ENCODE assay signal across 1 cellular context in genomic region chr5:137372386-137373160, GRCh38.
TF ChIP-seq lines count a peak whose summit lies in the region.

No MANE protein-coding gene starts in this region.

TF ChIP-seq in SK-N-SH, 30 proteins besides CTCF, POLR2A, EP300 and RAD21 (continued from another document):
- TF ChIP-seq REST (IDR thresholded peaks at IDR 0.05; ENCODE audit: low read depth, low read length) (no peak), RCOR1 (IDR thresholded peaks at IDR 0.05; ENCODE audit: low read length) (no peak), FOSL2 (IDR thresholded peaks at IDR 0.05; ENCODE audit: borderline replicate concordance, low read depth) (no peak), FOXJ3 (CRISPR knock-in tag; IDR thresholded peaks at IDR 0.05) (no peak), ZBTB33 (IDR thresholded peaks at IDR 0.05; ENCODE audit: borderline replicate concordance, low read depth) (no peak), GABPA (IDR thresholded peaks at IDR 0.05; ENCODE audit: low read depth) (no peak), TEAD4 (IDR thresholded peaks at IDR 0.05; ENCODE audit: borderline replicate concordance, insufficient read depth) (no peak), USF1 (IDR thresholded peaks at IDR 0.05; ENCODE audit: borderline replicate concordance, low read depth) (no peak), CHD2 (IDR thresholded peaks at IDR 0.05; ENCODE audit: low read length, partially characterized antibody) (no peak), FOXM1 (IDR thresholded peaks at IDR 0.05; ENCODE audit: low read depth) (no peak), NRF1 (IDR thresholded peaks at IDR 0.05; ENCODE audit: low read depth, low read length) (no peak), JUND (IDR thresholded peaks at IDR 0.05) (no peak), YY1 (IDR thresholded peaks at IDR 0.05; ENCODE audit: low read depth) (no peak), PBX3 (IDR thresholded peaks at IDR 0.05) (no peak), NFIC (IDR thresholded peaks at IDR 0.05; ENCODE audit: borderline replicate concordance) (no peak)
